1 cellular context compared by ENCODE assay signal in the genomic region with DNA sequence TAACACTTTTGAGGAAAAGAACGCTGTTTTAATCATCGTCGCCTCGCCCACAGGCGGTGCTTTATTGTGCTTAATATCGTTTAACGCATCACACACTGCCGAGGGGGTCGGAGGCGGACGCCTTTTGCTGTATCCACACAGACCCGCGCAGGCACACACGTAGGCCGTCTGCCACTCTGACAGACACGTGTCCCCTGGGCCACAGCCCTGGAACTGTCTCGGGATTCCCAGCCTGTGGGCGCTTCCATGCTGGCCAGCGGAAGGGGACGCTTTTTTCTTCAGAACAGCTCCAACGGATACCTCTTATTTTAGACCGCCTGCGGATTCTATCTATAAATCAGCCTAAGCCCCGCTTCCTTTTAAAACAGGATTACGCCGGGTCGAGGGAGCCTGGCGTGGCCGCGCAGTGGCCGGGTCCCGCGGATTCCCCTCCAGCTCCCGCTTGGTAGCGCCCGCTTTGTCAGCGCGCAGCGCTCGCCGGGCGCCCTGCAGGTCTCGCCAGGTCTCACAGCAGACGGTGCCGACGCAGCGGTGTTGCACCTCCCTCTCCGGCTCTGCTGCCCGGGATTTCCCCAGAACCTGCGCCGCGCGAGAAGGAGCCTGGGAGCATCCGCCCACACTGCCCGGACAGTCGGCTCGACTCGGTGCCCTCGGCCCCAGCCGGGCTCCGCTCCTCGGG.
TF ChIP-seq lines count a peak whose summit lies in the region.

Gene NOCT, plus strand, starts transcription at position 513 of the 679 bp plus-strand sequence. CDS start 201 bp downstream, outside the sequence.

TF ChIP-seq in H1, 55 proteins besides CTCF, POLR2A, EP300 and RAD21 (continues in another document):
- TF ChIP-seq TBP (IDR thresholded peaks at IDR 0.05; ENCODE audit: low read depth, low read length) (peak; percentile 95), PHF8 (conservative IDR thresholded peaks at IDR 0.05; ENCODE audit: low read depth, low read length) (peak; percentile 63), CTBP2 (IDR thresholded peaks at IDR 0.05; ENCODE audit: borderline replicate concordance, insufficient read depth, insufficient read length, low read length) (no peak), TEAD4 (IDR thresholded peaks at IDR 0.05; ENCODE audit: low read depth, low read length) (no peak), BACH1 (IDR thresholded peaks at IDR 0.05; ENCODE audit: low read length) (no peak), SP4 (IDR thresholded peaks at IDR 0.05; ENCODE audit: low read length) (peak; percentile 28; the same call in 1 of the 2 replicates), ZNF274 (IDR thresholded peaks at IDR 0.05; ENCODE audit: borderline replicate concordance, extremely low read depth, low read length) (no peak), HDAC2 (IDR thresholded peaks at IDR 0.05; ENCODE audit: borderline replicate concordance in 1 of 2, low read depth in 2 of 2, low read length in 2 of 2) (peak in 1 of 2 experiments; percentile 87; a peak in 2 of 4 replicates), FOSL1 (IDR thresholded peaks at IDR 0.05; ENCODE audit: insufficient read depth, low read depth, low read length) (no peak), KDM5A (IDR thresholded peaks at IDR 0.05; ENCODE audit: low read length) (no peak), SP1 (IDR thresholded peaks at IDR 0.05; ENCODE audit: low read depth, low read length) (0 out of 2 replicates have a peak, but pooled peaks have one; percentile 8), CHD2 (IDR thresholded peaks at IDR 0.05; ENCODE audit: low read length) (peak; percentile 76), GTF2F1 (IDR thresholded peaks at IDR 0.05; ENCODE audit: borderline replicate concordance, low read depth, low read length) (peak; percentile 78; the same call in 1 of the 2 replicates), RXRA (IDR thresholded peaks at IDR 0.05; ENCODE audit: insufficient read depth, low read depth, low read length) (no peak), SUZ12 (IDR thresholded peaks at IDR 0.05; ENCODE audit: low read length) (no peak), RNF2 (IDR thresholded peaks at IDR 0.05; ENCODE audit: borderline replicate concordance, low read depth, low read length, missing control alignments, poor library complexity, severe bottlenecking) (no peak), SP2 (IDR thresholded peaks at IDR 0.05; ENCODE audit: low read length) (no peak), RBBP5 (IDR thresholded peaks at IDR 0.05; ENCODE audit: borderline replicate concordance, low read depth, low read length) (0 out of 2 replicates have a peak, but pooled peaks have one; percentile 51), EZH2 (IDR thresholded peaks at IDR 0.05; ENCODE audit: low read depth, low read length, severe bottlenecking) (no peak), SAP30 (IDR thresholded peaks at IDR 0.05; ENCODE audit: insufficient read depth, insufficient replicate concordance, low read length) (peak; percentile 93), POU5F1 (IDR thresholded peaks at IDR 0.05; ENCODE audit: low read depth, low read length) (no peak), SIRT6 (IDR thresholded peaks at IDR 0.05; ENCODE audit: low read length) (no peak), NANOG (IDR thresholded peaks at IDR 0.05; ENCODE audit: insufficient read depth, low read depth, low read length, poor library complexity, severe bottlenecking) (no peak), ASH2L (IDR thresholded peaks at IDR 0.05; ENCODE audit: low read length) (no peak), CHD1 (IDR thresholded peaks at IDR 0.05; ENCODE audit: low read depth, low read length) (peak; percentile 99), E2F6 (IDR thresholded peaks at IDR 0.05) (peak; percentile 45; the same call in 1 of the 2 replicates), CBX8 (IDR thresholded peaks at IDR 0.05; ENCODE audit: borderline replicate concordance, low read depth, low read length) (no peak), BRCA1 (IDR thresholded peaks at IDR 0.05; ENCODE audit: low read depth, low read length) (peak; percentile 53; the same call in 1 of the 2 replicates), KDM1A (IDR thresholded peaks at IDR 0.05; ENCODE audit: borderline replicate concordance, low read length) (no peak; the same call in 1 of the 2 replicates), SIX5 (IDR thresholded peaks at IDR 0.05; ENCODE audit: low read depth, low read length) (peak; percentile 21; the same call in 1 of the 2 replicates), TAF1 (IDR thresholded peaks at IDR 0.05; ENCODE audit: low read depth, low read length) (peak; percentile 100), CREB1 (IDR thresholded peaks at IDR 0.05) (peak; percentile 47; the same call in 1 of the 2 replicates), POLR2AphosphoS5 (IDR thresholded peaks at IDR 0.05; ENCODE audit: low read depth, low read length) (peak; percentile 98), NRF1 (IDR thresholded peaks at IDR 0.05; ENCODE audit: low read depth, low read length) (no peak), HDAC6 (IDR thresholded peaks at IDR 0.05; ENCODE audit: low read depth, low read length) (no peak), SRF (IDR thresholded peaks at IDR 0.05; ENCODE audit: low read depth, low read length) (no peak), EGR1 (IDR thresholded peaks at IDR 0.05; ENCODE audit: borderline replicate concordance, low read depth, low read length) (peak; percentile 30; the same call in 1 of the 2 replicates), MAFK (IDR thresholded peaks at IDR 0.05; ENCODE audit: low read depth, low read length) (no peak), TAF7 (optimal IDR thresholded peaks at IDR 0.05; ENCODE audit: borderline replicate concordance, low read depth, low read length) (peak; percentile 99), SIN3A (conservative IDR thresholded peaks at IDR 0.05 in 1 of 2, IDR thresholded peaks at IDR 0.05 in 1 of 2; ENCODE audit: low read depth in 1 of 2, low read length in 2 of 2) (peak in 1 of 2 experiments; percentile 86; a peak in 2 of 4 replicates), YY1 (IDR thresholded peaks at IDR 0.05; ENCODE audit: low read depth, low read length) (no peak), CBX5 (IDR thresholded peaks at IDR 0.05; ENCODE audit: low read depth, low read length) (no peak), CEBPB (IDR thresholded peaks at IDR 0.05; ENCODE audit: low read depth, low read length) (no peak), JUN (IDR thresholded peaks at IDR 0.05; ENCODE audit: low read depth, low read length) (no peak), RFX5 (IDR thresholded peaks at IDR 0.05; ENCODE audit: borderline replicate concordance, low read depth, low read length) (no peak), BCL11A (IDR thresholded peaks at IDR 0.05; ENCODE audit: low read depth in 2 of 2, low read length in 2 of 2) (no peak), JUND (IDR thresholded peaks at IDR 0.05; ENCODE audit: low read length) (peak; percentile 98), TCF12 (IDR thresholded peaks at IDR 0.05; ENCODE audit: low read depth, low read length) (0 out of 2 replicates have a peak, but pooled peaks have one; percentile 62), KDM4A (IDR thresholded peaks at IDR 0.05; ENCODE audit: low read depth, low read length, severe bottlenecking) (no peak)
- TF ChIP-seq, protein P1, sequence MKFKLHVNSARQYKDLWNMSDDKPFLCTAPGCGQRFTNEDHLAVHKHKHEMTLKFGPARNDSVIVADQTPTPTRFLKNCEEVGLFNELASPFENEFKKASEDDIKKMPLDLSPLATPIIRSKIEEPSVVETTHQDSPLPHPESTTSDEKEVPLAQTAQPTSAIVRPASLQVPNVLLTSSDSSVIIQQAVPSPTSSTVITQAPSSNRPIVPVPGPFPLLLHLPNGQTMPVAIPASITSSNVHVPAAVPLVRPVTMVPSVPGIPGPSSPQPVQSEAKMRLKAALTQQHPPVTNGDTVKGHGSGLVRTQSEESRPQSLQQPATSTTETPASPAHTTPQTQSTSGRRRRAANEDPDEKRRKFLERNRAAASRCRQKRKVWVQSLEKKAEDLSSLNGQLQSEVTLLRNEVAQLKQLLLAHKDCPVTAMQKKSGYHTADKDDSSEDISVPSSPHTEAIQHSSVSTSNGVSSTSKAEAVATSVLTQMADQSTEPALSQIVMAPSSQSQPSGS (IDR thresholded peaks at IDR 0.05; ENCODE audit: low read length) = peak; percentile 62; the same call in 1 of the 2 replicates
- TF ChIP-seq, protein P2, sequence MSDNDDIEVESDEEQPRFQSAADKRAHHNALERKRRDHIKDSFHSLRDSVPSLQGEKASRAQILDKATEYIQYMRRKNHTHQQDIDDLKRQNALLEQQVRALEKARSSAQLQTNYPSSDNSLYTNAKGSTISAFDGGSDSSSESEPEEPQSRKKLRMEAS (IDR thresholded peaks at IDR 0.05) = peak; percentile 95
- TF ChIP-seq, protein P3, sequence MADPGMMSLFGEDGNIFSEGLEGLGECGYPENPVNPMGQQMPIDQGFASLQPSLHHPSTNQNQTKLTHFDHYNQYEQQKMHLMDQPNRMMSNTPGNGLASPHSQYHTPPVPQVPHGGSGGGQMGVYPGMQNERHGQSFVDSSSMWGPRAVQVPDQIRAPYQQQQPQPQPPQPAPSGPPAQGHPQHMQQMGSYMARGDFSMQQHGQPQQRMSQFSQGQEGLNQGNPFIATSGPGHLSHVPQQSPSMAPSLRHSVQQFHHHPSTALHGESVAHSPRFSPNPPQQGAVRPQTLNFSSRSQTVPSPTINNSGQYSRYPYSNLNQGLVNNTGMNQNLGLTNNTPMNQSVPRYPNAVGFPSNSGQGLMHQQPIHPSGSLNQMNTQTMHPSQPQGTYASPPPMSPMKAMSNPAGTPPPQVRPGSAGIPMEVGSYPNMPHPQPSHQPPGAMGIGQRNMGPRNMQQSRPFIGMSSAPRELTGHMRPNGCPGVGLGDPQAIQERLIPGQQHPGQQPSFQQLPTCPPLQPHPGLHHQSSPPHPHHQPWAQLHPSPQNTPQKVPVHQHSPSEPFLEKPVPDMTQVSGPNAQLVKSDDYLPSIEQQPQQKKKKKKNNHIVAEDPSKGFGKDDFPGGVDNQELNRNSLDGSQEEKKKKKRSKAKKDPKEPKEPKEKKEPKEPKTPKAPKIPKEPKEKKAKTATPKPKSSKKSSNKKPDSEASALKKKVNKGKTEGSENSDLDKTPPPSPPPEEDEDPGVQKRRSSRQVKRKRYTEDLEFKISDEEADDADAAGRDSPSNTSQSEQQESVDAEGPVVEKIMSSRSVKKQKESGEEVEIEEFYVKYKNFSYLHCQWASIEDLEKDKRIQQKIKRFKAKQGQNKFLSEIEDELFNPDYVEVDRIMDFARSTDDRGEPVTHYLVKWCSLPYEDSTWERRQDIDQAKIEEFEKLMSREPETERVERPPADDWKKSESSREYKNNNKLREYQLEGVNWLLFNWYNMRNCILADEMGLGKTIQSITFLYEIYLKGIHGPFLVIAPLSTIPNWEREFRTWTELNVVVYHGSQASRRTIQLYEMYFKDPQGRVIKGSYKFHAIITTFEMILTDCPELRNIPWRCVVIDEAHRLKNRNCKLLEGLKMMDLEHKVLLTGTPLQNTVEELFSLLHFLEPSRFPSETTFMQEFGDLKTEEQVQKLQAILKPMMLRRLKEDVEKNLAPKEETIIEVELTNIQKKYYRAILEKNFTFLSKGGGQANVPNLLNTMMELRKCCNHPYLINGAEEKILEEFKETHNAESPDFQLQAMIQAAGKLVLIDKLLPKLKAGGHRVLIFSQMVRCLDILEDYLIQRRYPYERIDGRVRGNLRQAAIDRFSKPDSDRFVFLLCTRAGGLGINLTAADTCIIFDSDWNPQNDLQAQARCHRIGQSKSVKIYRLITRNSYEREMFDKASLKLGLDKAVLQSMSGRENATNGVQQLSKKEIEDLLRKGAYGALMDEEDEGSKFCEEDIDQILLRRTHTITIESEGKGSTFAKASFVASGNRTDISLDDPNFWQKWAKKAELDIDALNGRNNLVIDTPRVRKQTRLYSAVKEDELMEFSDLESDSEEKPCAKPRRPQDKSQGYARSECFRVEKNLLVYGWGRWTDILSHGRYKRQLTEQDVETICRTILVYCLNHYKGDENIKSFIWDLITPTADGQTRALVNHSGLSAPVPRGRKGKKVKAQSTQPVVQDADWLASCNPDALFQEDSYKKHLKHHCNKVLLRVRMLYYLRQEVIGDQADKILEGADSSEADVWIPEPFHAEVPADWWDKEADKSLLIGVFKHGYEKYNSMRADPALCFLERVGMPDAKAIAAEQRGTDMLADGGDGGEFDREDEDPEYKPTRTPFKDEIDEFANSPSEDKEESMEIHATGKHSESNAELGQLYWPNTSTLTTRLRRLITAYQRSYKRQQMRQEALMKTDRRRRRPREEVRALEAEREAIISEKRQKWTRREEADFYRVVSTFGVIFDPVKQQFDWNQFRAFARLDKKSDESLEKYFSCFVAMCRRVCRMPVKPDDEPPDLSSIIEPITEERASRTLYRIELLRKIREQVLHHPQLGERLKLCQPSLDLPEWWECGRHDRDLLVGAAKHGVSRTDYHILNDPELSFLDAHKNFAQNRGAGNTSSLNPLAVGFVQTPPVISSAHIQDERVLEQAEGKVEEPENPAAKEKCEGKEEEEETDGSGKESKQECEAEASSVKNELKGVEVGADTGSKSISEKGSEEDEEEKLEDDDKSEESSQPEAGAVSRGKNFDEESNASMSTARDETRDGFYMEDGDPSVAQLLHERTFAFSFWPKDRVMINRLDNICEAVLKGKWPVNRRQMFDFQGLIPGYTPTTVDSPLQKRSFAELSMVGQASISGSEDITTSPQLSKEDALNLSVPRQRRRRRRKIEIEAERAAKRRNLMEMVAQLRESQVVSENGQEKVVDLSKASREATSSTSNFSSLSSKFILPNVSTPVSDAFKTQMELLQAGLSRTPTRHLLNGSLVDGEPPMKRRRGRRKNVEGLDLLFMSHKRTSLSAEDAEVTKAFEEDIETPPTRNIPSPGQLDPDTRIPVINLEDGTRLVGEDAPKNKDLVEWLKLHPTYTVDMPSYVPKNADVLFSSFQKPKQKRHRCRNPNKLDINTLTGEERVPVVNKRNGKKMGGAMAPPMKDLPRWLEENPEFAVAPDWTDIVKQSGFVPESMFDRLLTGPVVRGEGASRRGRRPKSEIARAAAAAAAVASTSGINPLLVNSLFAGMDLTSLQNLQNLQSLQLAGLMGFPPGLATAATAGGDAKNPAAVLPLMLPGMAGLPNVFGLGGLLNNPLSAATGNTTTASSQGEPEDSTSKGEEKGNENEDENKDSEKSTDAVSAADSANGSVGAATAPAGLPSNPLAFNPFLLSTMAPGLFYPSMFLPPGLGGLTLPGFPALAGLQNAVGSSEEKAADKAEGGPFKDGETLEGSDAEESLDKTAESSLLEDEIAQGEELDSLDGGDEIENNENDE (IDR thresholded peaks at IDR 0.05; ENCODE audit: insufficient replicate concordance, low read length) = no peak
- TF ChIP-seq, protein P4, sequence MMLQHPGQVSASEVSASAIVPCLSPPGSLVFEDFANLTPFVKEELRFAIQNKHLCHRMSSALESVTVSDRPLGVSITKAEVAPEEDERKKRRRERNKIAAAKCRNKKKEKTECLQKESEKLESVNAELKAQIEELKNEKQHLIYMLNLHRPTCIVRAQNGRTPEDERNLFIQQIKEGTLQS (IDR thresholded peaks at IDR 0.05; ENCODE audit: insufficient read depth, low read depth, low read length) = no peak
- TF ChIP-seq, protein P5, sequence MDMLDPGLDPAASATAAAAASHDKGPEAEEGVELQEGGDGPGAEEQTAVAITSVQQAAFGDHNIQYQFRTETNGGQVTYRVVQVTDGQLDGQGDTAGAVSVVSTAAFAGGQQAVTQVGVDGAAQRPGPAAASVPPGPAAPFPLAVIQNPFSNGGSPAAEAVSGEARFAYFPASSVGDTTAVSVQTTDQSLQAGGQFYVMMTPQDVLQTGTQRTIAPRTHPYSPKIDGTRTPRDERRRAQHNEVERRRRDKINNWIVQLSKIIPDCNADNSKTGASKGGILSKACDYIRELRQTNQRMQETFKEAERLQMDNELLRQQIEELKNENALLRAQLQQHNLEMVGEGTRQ (IDR thresholded peaks at IDR 0.05; ENCODE audit: low read length) = peak; percentile 54; the same call in 1 of the 2 replicates
